In the genomic region with DNA sequence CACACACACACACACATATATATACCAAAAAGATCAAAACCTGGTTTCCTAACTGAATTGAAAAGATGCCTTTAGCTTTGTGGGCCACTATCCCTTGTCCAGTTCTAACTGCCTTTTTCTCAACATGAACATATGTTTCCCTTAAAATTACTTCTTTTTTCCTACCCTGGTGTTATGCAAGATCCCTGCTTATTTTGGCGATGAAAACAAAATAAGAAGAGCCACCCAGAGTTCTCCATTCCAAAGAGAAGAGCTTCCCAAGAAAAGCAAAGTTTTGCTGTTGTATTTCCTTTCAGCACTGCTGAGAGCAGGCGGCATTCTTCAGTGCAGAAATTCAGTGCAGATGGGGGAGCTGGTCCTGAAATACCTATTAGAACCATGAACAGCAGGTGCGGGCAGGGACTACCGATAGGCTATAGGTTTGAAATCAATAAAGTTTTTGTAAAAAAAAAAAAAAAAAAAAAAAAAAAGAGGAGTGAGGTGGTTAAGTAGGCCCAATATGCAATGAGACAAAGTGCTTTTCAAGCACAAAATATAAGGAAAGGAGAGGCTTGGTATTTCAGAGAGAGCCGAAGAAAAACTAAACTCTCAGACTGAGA, we compare ENCODE assay signal across 15 cellular contexts.
DNase-seq lines count a peak whose midpoint lies in the region; ATAC-seq and TF ChIP-seq lines count a peak whose summit lies in the region.
"Had no signal": no experiment of that assay in that cellular context is flagged by ENCODE, and none has a peak within 500 bp of the region (broad histone marks: within the 10 kb centered on the region; RNA-seq: fewer than 3 reads in every experiment).

No MANE protein-coding gene starts in this region.

- WGBS in IMR-90 (ENCODE audit: extremely low coverage in 2 of 2, insufficient read length in 1 of 2), 2 experiments, result no CpG with 5 or more reads among the region's 5 CpGs

- H2AK9ac ChIP-seq in IMR-90 (replicated peaks; ENCODE audit: low read depth, low read length, poor library complexity), result no peak overlapping the region

- H3K4ac ChIP-seq in IMR-90 (ENCODE audit: low read depth, low read length), result no peak overlapping the region

- H3K4me3 ChIP-seq in IMR-90 (ENCODE audit: insufficient read depth, low read depth, low read length) (no peak overlapping the region), osteoblast (ENCODE audit: insufficient read depth, low read length) (no peak overlapping the region), H7 (ENCODE audit: insufficient read depth, low read depth, low read length) (no peak overlapping the region)
- H3K4me3 ChIP-seq: ovary had no signal

- dilution Hi-C loops in IMR-90 (cut with HindIII; ENCODE audit: low sequenced_read_pairs, unreplicated experiment), result no loop called here

- H3K18ac ChIP-seq in IMR-90 (ENCODE audit: low read depth, low read length), result no peak overlapping the region

- H4K91ac ChIP-seq in IMR-90 (ENCODE audit: insufficient read depth, low read depth, low read length), result no peak overlapping the region

- peaks cover 21% of the 10 kb centered on the region for H3K4me1 Mint-ChIP-seq in CD14-positive monocyte
- H3K4me1 Mint-ChIP-seq: activated CD4-positive, alpha-beta memory T cell treated with anti-CD3 and anti-CD28 coated beads, Interleukin-2, amount 10 ng/mL, durations not matched to agents 7 days and 5 days had no signal

- H3K4me1 ChIP-seq in IMR-90 (ENCODE audit: control insufficient read depth, insufficient read depth, low read length) (0 out of 2 replicates have a peak, but pooled peaks cover 1% of the 10 kb centered on the region), osteoblast (ENCODE audit: insufficient read depth, low read length) (peaks cover 5% of the 10 kb centered on the region)

- no peak overlapping the region for H4K8ac ChIP-seq in IMR-90 (ENCODE audit: low read depth in 2 of 2, low read length in 2 of 2)

- no peak overlapping the region for H3K9ac ChIP-seq in IMR-90 (ENCODE audit: low read depth, low read length)

- no peak overlapping the region for H2BK20ac ChIP-seq in IMR-90 (ENCODE audit: low read depth, low read length)

- POLR2A ChIA-PET in IMR-90 (lab: Charles Lee; ENCODE audit: unreplicated experiment), result no interaction called here

- ATAC-seq in IMR-90 (ENCODE audit: low read depth), result no peak
- ATAC-seq: stimulated activated naive B cell treated with anti-CD40 and anti-IgM and Interleukin-4, amounts not matched to agents 10 μg/mL and 1 μg/mL and 100 μg/mL, for 72 hours had no signal

- DNase-seq in CD14-positive monocyte (ENCODE audit: low spot score) (no peak), IMR-90 (peak; percentile 29), fibroblast of peridontal ligament (ENCODE audit: extremely low read depth) (peak; percentile 87), osteoblast (ENCODE audit: insufficient read length, low spot score, missing footprints) (peak; percentile 82), H7 (no peak), foreskin melanocyte (no peak)
- DNase-seq in stimulated activated CD4-positive, alpha-beta T cell treated with anti-CD3 and anti-CD28 coated beads, Interleukin-1b, Interleukin-23, amount 100 ng/mL, for 48 hours, result no peak
- no peak for DNase-seq in activated CD8-positive, alpha-beta memory T cell treated with anti-CD3 and anti-CD28 coated beads for 24 hours
- DNase-seq: activated CD4-positive, alpha-beta memory T cell treated with anti-CD3 and anti-CD28 coated beads, Interleukin-2, amount 10 ng/mL, durations not matched to agents 7 days and 5 days; activated naive CD8-positive, alpha-beta T cell treated with anti-CD3 and anti-CD28 coated beads, Interleukin-2, amount 10 ng/mL, durations not matched to agents 7 days and 5 days; NCI-H146; NCI-H526 treated with DMSO at 0.1 percent for 48 hours; ovary; stimulated activated naive B cell treated with anti-CD40 and anti-IgM and Interleukin-4, amounts not matched to agents 10 μg/mL and 1 μg/mL and 100 μg/mL, for 72 hours; T-helper 9 cell had no signal

- peaks cover 0 to 4% (median 2%) of the 10 kb centered on the region in 7 donors for H3K9me3 Mint-ChIP-seq in CD14-positive monocyte

- H3K79me1 ChIP-seq in IMR-90 (ENCODE audit: low read depth in 1 of 2, low read length in 2 of 2), result peaks cover 3 to 8% of the 10 kb centered on the region in 2 experiments; a peak in 3 of 4 replicates

- TF ChIP-seq RAD21 in IMR-90 (IDR thresholded peaks at IDR 0.05; ENCODE audit: low read length), result no peak

- H3K4me3 Mint-ChIP-seq in CD14-positive monocyte, result no peak overlapping the region
- H3K4me3 Mint-ChIP-seq: activated CD4-positive, alpha-beta memory T cell treated with anti-CD3 and anti-CD28 coated beads, Interleukin-2, amount 10 ng/mL, durations not matched to agents 7 days and 5 days; activated naive CD8-positive, alpha-beta T cell treated with anti-CD3 and anti-CD28 coated beads, Interleukin-2, amount 10 ng/mL, durations not matched to agents 7 days and 5 days; stimulated activated naive B cell treated with anti-CD40 and anti-IgM and Interleukin-4, amounts not matched to agents 10 μg/mL and 1 μg/mL and 100 μg/mL, for 72 hours had no signal

- TF ChIP-seq POLR2A in IMR-90 (IDR thresholded peaks at IDR 0.05; ENCODE audit: low read depth, low read length), result no peak

- no peak overlapping the region for H2BK5ac ChIP-seq in IMR-90 (ENCODE audit: low read depth, low read length, poor library complexity, severe bottlenecking)

- intact Hi-C loops in CD14-positive monocyte (cut with micrococcal nuclease) (no loop called here), IMR-90 (cut with micrococcal nuclease) (no loop called here)

- H3K27me3 ChIP-seq in IMR-90 (ENCODE audit: control insufficient read depth, insufficient read depth, low read length) (no peaks in the 10 kb centered on the region), osteoblast (ENCODE audit: insufficient read depth, low read length) (no peaks in the 10 kb centered on the region), H7 (ENCODE audit: control insufficient read depth, insufficient read depth, low read length) (no peaks in the 10 kb centered on the region)
- H3K27me3 ChIP-seq: ovary had no signal

- no peak overlapping the region for H2BK120ac ChIP-seq in IMR-90 (ENCODE audit: low read depth, low read length)

- no peaks in the 10 kb centered on the region; the same call in 1 of the 2 replicates for H3K9me1 ChIP-seq in IMR-90 (ENCODE audit: insufficient read depth, low read length)

- no peak overlapping the region for H3K14ac ChIP-seq in IMR-90 (replicated peaks; ENCODE audit: low read depth, low read length)

- H4K20me1 ChIP-seq in IMR-90 (ENCODE audit: insufficient read depth, low read length) (no peaks in the 10 kb centered on the region), osteoblast (ENCODE audit: insufficient read depth, low read length) (peaks cover 12% of the 10 kb centered on the region)

- H3K36me3 Mint-ChIP-seq in CD14-positive monocyte, result peaks cover 9 to 30% of the 10 kb centered on the region in 2 donors

- H2AFZ ChIP-seq in IMR-90 (replicated peaks; ENCODE audit: low read length, poor library complexity) (no peak overlapping the region), osteoblast (ENCODE audit: low read length) (no peak overlapping the region)

- no peak overlapping the region for H2AK5ac ChIP-seq in IMR-90 (ENCODE audit: low read depth, low read length)

- in situ Hi-C loops in IMR-90 (cut with MboI; ENCODE audit: low sequenced_read_pairs), result no loop called here

- H3K27ac ChIP-seq in IMR-90 (ENCODE audit: insufficient read depth, low read length), result no peak overlapping the region
- no peak overlapping the region for H3K27ac ChIP-seq in osteoblast (ENCODE audit: low read depth, low read length)
- H3K27ac ChIP-seq: ovary had no signal

- no peak overlapping the region for H3K56ac ChIP-seq in IMR-90 (ENCODE audit: extremely low read depth, insufficient read depth, low read length)

- H3K36me3 ChIP-seq in IMR-90 (ENCODE audit: control insufficient read depth, insufficient read depth, low read length) (no peaks in the 10 kb centered on the region), osteoblast (ENCODE audit: insufficient read depth, low read length) (no peaks in the 10 kb centered on the region), H7 (replicated peaks; ENCODE audit: control insufficient read depth, insufficient read depth, low read length) (no peaks in the 10 kb centered on the region)
- H3K36me3 ChIP-seq: ovary had no signal

- H3K23ac ChIP-seq in IMR-90 (ENCODE audit: low read depth, low read length), result no peak overlapping the region

- H3K79me2 ChIP-seq in osteoblast (ENCODE audit: insufficient read depth, low read length), result peaks cover 51% of the 10 kb centered on the region

- no peaks in the 10 kb centered on the region for H3K9me3 ChIP-seq in IMR-90 (ENCODE audit: control insufficient read depth, insufficient read depth, low read length)
- H3K9me3 ChIP-seq in osteoblast (ENCODE audit: low read depth, low read length), result no peaks in the 10 kb centered on the region
- H3K9me3 ChIP-seq: ovary had no signal

- H3K27ac Mint-ChIP-seq in CD14-positive monocyte, result peak overlapping the region in 5 of 7 donors; percentile 7 to 85 (median 46)
- H3K27ac Mint-ChIP-seq: activated CD4-positive, alpha-beta memory T cell treated with anti-CD3 and anti-CD28 coated beads, Interleukin-2, amount 10 ng/mL, durations not matched to agents 7 days and 5 days; activated naive CD8-positive, alpha-beta T cell treated with anti-CD3 and anti-CD28 coated beads, Interleukin-2, amount 10 ng/mL, durations not matched to agents 7 days and 5 days had no signal

- no peak overlapping the region for H4K5ac ChIP-seq in IMR-90 (ENCODE audit: low read depth, low read length)

- CTCF ChIA-PET in IMR-90 (lab: Yijun Ruan, JAX), result no interaction called here

- H3K27me3 Mint-ChIP-seq in CD14-positive monocyte (ENCODE audit: low read depth in 3 of 3), result no peaks in the 10 kb centered on the region
- H3K27me3 Mint-ChIP-seq: activated CD4-positive, alpha-beta memory T cell treated with anti-CD3 and anti-CD28 coated beads, Interleukin-2, amount 10 ng/mL, durations not matched to agents 7 days and 5 days; activated naive CD8-positive, alpha-beta T cell treated with anti-CD3 and anti-CD28 coated beads, Interleukin-2, amount 10 ng/mL, durations not matched to agents 7 days and 5 days; stimulated activated naive B cell treated with anti-CD40 and anti-IgM and Interleukin-4, amounts not matched to agents 10 μg/mL and 1 μg/mL and 100 μg/mL, for 72 hours had no signal

- no peak overlapping the region for H2BK15ac ChIP-seq in IMR-90 (ENCODE audit: low read depth, low read length)

- H3K4me2 ChIP-seq in IMR-90 (ENCODE audit: low read depth, low read length) (no peak overlapping the region), osteoblast (ENCODE audit: insufficient read depth, low read length) (no peak overlapping the region)

- no TSS peak for BruUV-seq in IMR-90 (replicated peaks; lab: Mats Ljungman, UMichigan)

- TF ChIP-seq CTCF in CD14-positive monocyte (IDR thresholded peaks at IDR 0.05) (no peak), IMR-90 (conservative IDR thresholded peaks at IDR 0.05; ENCODE audit: low read depth, low read length) (no peak), osteoblast (IDR thresholded peaks at IDR 0.05; ENCODE audit: extremely low read depth, low read depth, low read length) (no peak)

TF ChIP-seq in IMR-90, 13 proteins besides CTCF, POLR2A, EP300 and RAD21:
- no peak for TF ChIP-seq CHD1 (IDR thresholded peaks at IDR 0.05; ENCODE audit: low read depth, low read length)
- TF ChIP-seq BHLHE40 (IDR thresholded peaks at IDR 0.05; ENCODE audit: low read depth, low read length), result no peak

Comparison
In these comparisons a context has a peak if more than half of its experiments do, and no peak if none do; other contexts are left out.
1. DNase-seq: peak in IMR-90 (single experiment), fibroblast of peridontal ligament (single experiment) and osteoblast (single experiment); none in CD14-positive monocyte (single experiment), stimulated activated CD4-positive, alpha-beta T cell treated with anti-CD3 and anti-CD28 coated beads, Interleukin-1b, Interleukin-23, amount 100 ng/mL, for 48 hours (single experiment), H7 (single experiment), activated CD8-positive, alpha-beta memory T cell treated with anti-CD3 and anti-CD28 coated beads for 24 hours (single experiment) and foreskin melanocyte (single experiment).